Comparison of ENCODE assay signal across 1 cellular context in genomic region chr10:67883710-67884312, GRCh38.
TF ChIP-seq lines count a peak whose summit lies in the region.

No MANE protein-coding gene starts in this region.

TF ChIP-seq in HepG2, 621 proteins besides CTCF, POLR2A, EP300 and RAD21:
- TF ChIP-seq ZFP90 (CRISPR knock-in tag; IDR thresholded peaks at IDR 0.05; ENCODE audit: borderline replicate concordance) (no peak), KDM1A (CRISPR knock-in tag; IDR thresholded peaks at IDR 0.05) (peak; percentile 53; the same call in 1 of the 2 replicates), RCOR2 (CRISPR knock-in tag; IDR thresholded peaks at IDR 0.05) (0 out of 2 replicates have a peak, but pooled peaks have one; percentile 15), ZNF878 (CRISPR knock-in tag; IDR thresholded peaks at IDR 0.05) (0 out of 2 replicates have a peak, but pooled peaks have one; percentile 0), TEAD2 (CRISPR knock-in tag; IDR thresholded peaks at IDR 0.05) (no peak), RXRA (CRISPR knock-in tag; IDR thresholded peaks at IDR 0.05) (no peak), SP5 (CRISPR knock-in tag; IDR thresholded peaks at IDR 0.05; ENCODE audit: borderline replicate concordance, low read depth) (no peak), HOXA7 (CRISPR knock-in tag; IDR thresholded peaks at IDR 0.05) (no peak), ZMYM3 (CRISPR knock-in tag; IDR thresholded peaks at IDR 0.05) (peak; percentile 86), KLF6 (CRISPR knock-in tag; IDR thresholded peaks at IDR 0.05) (no peak), ZNF652 (CRISPR knock-in tag; IDR thresholded peaks at IDR 0.05; ENCODE audit: borderline replicate concordance, low read depth) (peak; percentile 88; the same call in 1 of the 2 replicates), ZNF629 (CRISPR knock-in tag; conservative IDR thresholded peaks at IDR 0.05) (peak; percentile 98), ARHGAP35 (CRISPR knock-in tag; IDR thresholded peaks at IDR 0.05; ENCODE audit: borderline replicate concordance) (no peak), ETV5 (CRISPR knock-in tag; IDR thresholded peaks at IDR 0.05; ENCODE audit: borderline replicate concordance) (no peak), KAT2B (IDR thresholded peaks at IDR 0.05; ENCODE audit: borderline replicate concordance, low read depth, low read length) (no peak), ZNF513 (CRISPR knock-in tag; conservative IDR thresholded peaks at IDR 0.05) (no peak), ZNF282 (IDR thresholded peaks at IDR 0.05; ENCODE audit: partially characterized antibody) (no peak), AHR (CRISPR knock-in tag; IDR thresholded peaks at IDR 0.05) (no peak), IRF9 (CRISPR knock-in tag; IDR thresholded peaks at IDR 0.05; ENCODE audit: borderline replicate concordance) (no peak), ZNF790 (CRISPR knock-in tag; IDR thresholded peaks at IDR 0.05; ENCODE audit: borderline replicate concordance) (no peak), ZNF558 (CRISPR knock-in tag; IDR thresholded peaks at IDR 0.05; ENCODE audit: borderline replicate concordance) (0 out of 2 replicates have a peak, but pooled peaks have one; percentile 5), ZBTB20 (CRISPR knock-in tag; IDR thresholded peaks at IDR 0.05; ENCODE audit: borderline replicate concordance, low read depth) (no peak), ZNF333 (CRISPR knock-in tag; IDR thresholded peaks at IDR 0.05; ENCODE audit: borderline replicate concordance) (no peak), TFAP4 (IDR thresholded peaks at IDR 0.05; ENCODE audit: borderline replicate concordance, low read depth) (0 out of 2 replicates have a peak, but pooled peaks have one; percentile 52), GLMP (CRISPR knock-in tag; IDR thresholded peaks at IDR 0.05; ENCODE audit: borderline replicate concordance) (no peak), ZNF530 (CRISPR knock-in tag; IDR thresholded peaks at IDR 0.05; ENCODE audit: low read depth) (peak; percentile 24; the same call in 1 of the 2 replicates), TCF7 (IDR thresholded peaks at IDR 0.05; ENCODE audit: low read depth) (0 out of 2 replicates have a peak, but pooled peaks have one; percentile 3), PHF21A (CRISPR knock-in tag; IDR thresholded peaks at IDR 0.05) (0 out of 2 replicates have a peak, but pooled peaks have one; percentile 10), ZNF414 (CRISPR knock-in tag; IDR thresholded peaks at IDR 0.05) (0 out of 2 replicates have a peak, but pooled peaks have one; percentile 9), NONO (IDR thresholded peaks at IDR 0.05) (no peak), NONO (CRISPR knock-in tag; conservative IDR thresholded peaks at IDR 0.05) (no peak), ZNF841 (CRISPR knock-in tag; IDR thresholded peaks at IDR 0.05; ENCODE audit: borderline replicate concordance) (no peak), AFF4 (CRISPR knock-in tag; IDR thresholded peaks at IDR 0.05) (no peak), ZEB1 (IDR thresholded peaks at IDR 0.05; ENCODE audit: insufficient replicate concordance, low read depth) (no peak), NCOA5 (CRISPR knock-in tag; IDR thresholded peaks at IDR 0.05) (no peak), TAF1 (CRISPR knock-in tag; IDR thresholded peaks at IDR 0.05) (no peak), ZNF44 (CRISPR knock-in tag; IDR thresholded peaks at IDR 0.05) (no peak), ARID3A (IDR thresholded peaks at IDR 0.05; ENCODE audit: low read depth, low read length) (no peak), GZF1 (CRISPR knock-in tag; IDR thresholded peaks at IDR 0.05) (no peak), ETS1 (CRISPR knock-in tag; IDR thresholded peaks at IDR 0.05) (no peak), KMT2A (CRISPR knock-in tag; IDR thresholded peaks at IDR 0.05) (no peak), CSRNP2 (CRISPR knock-in tag; conservative IDR thresholded peaks at IDR 0.05; ENCODE audit: low read depth) (no peak)
TF ChIP-seq in HepG2: peak in this region for 12.
